In the genomic region with DNA sequence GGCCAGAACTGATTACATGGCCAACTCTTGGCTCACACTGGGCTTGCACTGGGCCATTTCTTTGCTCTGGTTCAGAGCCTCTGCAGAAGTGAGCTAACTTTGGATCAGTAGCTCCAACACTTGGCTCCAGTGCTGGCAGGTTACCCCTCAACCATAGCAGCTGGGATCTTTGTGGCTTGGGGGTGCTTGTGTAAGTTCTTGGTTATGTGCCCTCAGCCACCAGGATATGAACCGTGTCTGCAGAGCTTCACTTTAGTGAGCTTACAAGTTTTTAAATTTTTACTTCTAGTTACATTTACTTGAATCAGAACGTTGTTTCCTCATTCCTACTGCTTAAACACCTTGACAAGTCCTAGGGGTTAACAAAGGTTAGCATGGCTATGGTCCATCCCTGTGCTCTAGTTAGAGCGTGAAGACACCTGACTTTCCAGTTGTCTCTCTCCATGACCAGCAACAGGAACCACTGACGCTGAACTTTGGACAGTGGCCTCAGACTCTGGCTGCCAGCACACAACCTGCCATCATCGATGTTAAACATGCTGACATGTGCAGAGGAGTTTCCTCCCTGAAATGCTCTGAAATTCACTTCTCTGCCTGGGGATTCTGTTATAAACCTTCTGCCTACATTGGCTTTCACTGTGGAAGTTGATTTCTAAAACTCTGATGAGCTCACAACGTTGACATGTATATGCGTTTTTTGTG, we compare ENCODE assay signal across 7 cellular contexts. TPM values are rescaled to one million over a fixed set of nuclear protein-coding genes. Genes with fewer than 3 reads are reported as not detected.
DNase-seq lines count a peak whose midpoint lies in the region; ATAC-seq, FAIRE-seq and TF ChIP-seq lines count a peak whose summit lies in the region.
"Had no signal": no experiment of that assay in that cellular context is flagged by ENCODE, and none has a peak within 500 bp of the region (broad histone marks: within the 10 kb centered on the region; RNA-seq: fewer than 3 reads in every experiment).

No MANE protein-coding gene starts in this region.

- no peak for TF ChIP-seq CTCF in bronchial epithelial cell (IDR thresholded peaks at IDR 0.05; ENCODE audit: insufficient read depth, low read length, severe bottlenecking)

- no peaks in the 10 kb centered on the region for H3K9me3 Mint-ChIP-seq in activated CD4-positive, alpha-beta T cell treated with anti-CD3 and anti-CD28 coated beads, Interleukin-2, amount 10 ng/mL, durations not matched to agents 24 days and 14 days

- intact Hi-C loops in activated CD4-positive, alpha-beta T cell treated with anti-CD3 and anti-CD28 coated beads, Interleukin-2, amount 10 ng/mL, durations not matched to agents 24 days and 14 days (cut with micrococcal nuclease) = no loop called here

- no peaks in the 10 kb centered on the region for H3K27me3 ChIP-seq in bronchial epithelial cell (ENCODE audit: control insufficient read depth, insufficient read depth, low read length)

- peaks cover 31% of the 10 kb centered on the region for H3K4me1 Mint-ChIP-seq in activated CD4-positive, alpha-beta T cell treated with anti-CD3 and anti-CD28 coated beads, Interleukin-2, amount 10 ng/mL, durations not matched to agents 24 days and 14 days

- peaks cover 55% of the 10 kb centered on the region for H3K36me3 Mint-ChIP-seq in activated CD4-positive, alpha-beta T cell treated with anti-CD3 and anti-CD28 coated beads, Interleukin-2, amount 10 ng/mL, durations not matched to agents 24 days and 14 days (ENCODE audit: low read depth)

- H3K27me3 Mint-ChIP-seq in activated CD4-positive, alpha-beta T cell treated with anti-CD3 and anti-CD28 coated beads, Interleukin-2, amount 10 ng/mL, durations not matched to agents 24 days and 14 days = no peaks in the 10 kb centered on the region

- ATAC-seq in GM21367 (IDR thresholded peaks at IDR 0.05; ENCODE audit: unreplicated experiment) = no peak

- no peak for DNase-seq in activated CD4-positive, alpha-beta T cell treated with anti-CD3 and anti-CD28 coated beads, Interleukin-2, amount 10 ng/mL, durations not matched to agents 24 days and 14 days
- DNase-seq in activated CD4-positive, alpha-beta T cell treated with anti-CD3 and anti-CD28 coated beads, Interleukin-2, amount 50 U/mL, for 1 hour = no peak
- no peak for DNase-seq in bronchial epithelial cell (ENCODE audit: low read depth)
- DNase-seq in stimulated activated CD8-positive, alpha-beta memory T cell treated with anti-CD3 and anti-CD28 coated beads, Interleukin-4, amount 100 ng/mL, for 48 hours = peak; percentile 22
- no peak for DNase-seq in COLO829 (ENCODE audit: low spot score)
- DNase-seq: stimulated activated naive CD4-positive, alpha-beta T cell had no signal

- H3K4me3 Mint-ChIP-seq in activated CD4-positive, alpha-beta T cell treated with anti-CD3 and anti-CD28 coated beads, Interleukin-2, amount 10 ng/mL, durations not matched to agents 24 days and 14 days = peak overlapping the region; percentile 50

- no peak overlapping the region for H3K27ac Mint-ChIP-seq in activated CD4-positive, alpha-beta T cell treated with anti-CD3 and anti-CD28 coated beads, Interleukin-2, amount 10 ng/mL, durations not matched to agents 24 days and 14 days

- no peak overlapping the region for H3K4me3 ChIP-seq in bronchial epithelial cell (ENCODE audit: low read depth, low read length)

- FAIRE-seq in bronchial epithelial cell (lab: Jason Lieb, UNC) = peak; percentile 60

- peaks cover 23% of the 10 kb centered on the region for H3K36me3 ChIP-seq in bronchial epithelial cell (ENCODE audit: control insufficient read depth, insufficient read depth, low read length)

RNA-seq across cellular contexts. Expression of a gene that starts 4.1 kb away (rescaled TPM):
- 18.2 and 21.9 TPM in 2 replicates for total RNA-seq in activated CD4-positive, alpha-beta T cell treated with anti-CD3 and anti-CD28 coated beads, Interleukin-2, amount 10 ng/mL, durations not matched to agents 24 days and 14 days
- 25.6 and 31.3 TPM in 2 replicates for total RNA-seq in bronchial epithelial cell

RNA-seq across cellular contexts. Expression of a gene that starts 13.0 kb away (rescaled TPM):
- total RNA-seq in activated CD4-positive, alpha-beta T cell treated with anti-CD3 and anti-CD28 coated beads, Interleukin-2, amount 10 ng/mL, durations not matched to agents 24 days and 14 days = 44.1 and 44.6 TPM in 2 replicates
- total RNA-seq in bronchial epithelial cell = 18.2 and 18.7 TPM in 2 replicates

RNA-seq across cellular contexts. Expression of a gene that starts 13.2 kb away (rescaled TPM):
- total RNA-seq in activated CD4-positive, alpha-beta T cell treated with anti-CD3 and anti-CD28 coated beads, Interleukin-2, amount 10 ng/mL, durations not matched to agents 24 days and 14 days = 81.2 and 84.8 TPM in 2 replicates
- total RNA-seq in bronchial epithelial cell = 28.8 and 45.5 TPM in 2 replicates

RNA-seq across cellular contexts. Expression of a gene that starts 15.2 kb away (rescaled TPM):
- 37.7 and 39.7 TPM in 2 replicates for total RNA-seq in activated CD4-positive, alpha-beta T cell treated with anti-CD3 and anti-CD28 coated beads, Interleukin-2, amount 10 ng/mL, durations not matched to agents 24 days and 14 days
- 41.9 and 45.6 TPM in 2 replicates for total RNA-seq in bronchial epithelial cell

RNA-seq across cellular contexts. Expression of a gene that starts 25.3 kb away (rescaled TPM):
- total RNA-seq in activated CD4-positive, alpha-beta T cell treated with anti-CD3 and anti-CD28 coated beads, Interleukin-2, amount 10 ng/mL, durations not matched to agents 24 days and 14 days = 1.6 and 1.7 TPM in 2 replicates
- 0.13 TPM in 1 of 2 replicates, not detected in the other for total RNA-seq in bronchial epithelial cell
